In genomic region chr16:88701541-88702363, GRCh38 we compare ENCODE assay signal across 9 cellular contexts. TPM values are rescaled to one million over a fixed set of nuclear protein-coding genes. Genes with fewer than 3 reads are reported as not detected.
DNase-seq lines count a peak whose midpoint lies in the region; ATAC-seq and FAIRE-seq lines count a peak whose summit lies in the region.
"Had no signal": no experiment of that assay in that cellular context is flagged by ENCODE, and none has a peak within 500 bp of the region (broad histone marks: within the 10 kb centered on the region; RNA-seq: fewer than 3 reads in every experiment).

No MANE protein-coding gene starts in this region.

- ATAC-seq in effector memory CD8-positive, alpha-beta T cell (replicated peaks) = no peak
- no peak for ATAC-seq in GM18870 (IDR thresholded peaks at IDR 0.05; ENCODE audit: unreplicated experiment)

- FAIRE-seq in frontal cortex (lab: Jason Lieb, UNC) = no peak

- H3K27me3 Mint-ChIP-seq in IgD-negative memory B cell = no peaks in the 10 kb centered on the region
- no peaks in the 10 kb centered on the region for H3K27me3 Mint-ChIP-seq in effector memory CD8-positive, alpha-beta T cell

- DNase-seq in activated CD4-positive, alpha-beta T cell treated with anti-CD3 and anti-CD28 coated beads, Interleukin-2, amount 50 U/mL, for 48 hours = peak; percentile 17 to 40
- no peak for DNase-seq in effector memory CD8-positive, alpha-beta T cell
- DNase-seq in stimulated activated CD8-positive, alpha-beta memory T cell treated with anti-CD3 and anti-CD28 coated beads, Interleukin-4, amount 100 ng/mL, for 48 hours = peak; percentile 53
- DNase-seq in NOMO-1 treated with DMSO at 0.1 percent for 48 hours (lab: John Stamatoyannopoulos, UW; ENCODE audit: unreplicated experiment) (no peak), GDM1 (lab: John Stamatoyannopoulos, UW) (no peak), frontal cortex (ENCODE audit: low spot score in 2 of 2) (no peak)
- DNase-seq: NCI-H1417 treated with DMSO at 0.1 percent for 48 hours had no signal

- peak overlapping the region; percentile 87 to 94 (median 92) for H3K4me3 Mint-ChIP-seq in IgD-negative memory B cell
- H3K4me3 Mint-ChIP-seq in effector memory CD8-positive, alpha-beta T cell = peak overlapping the region; percentile 95 to 100

- peaks cover 43 to 46% (median 46%) of the 10 kb centered on the region in 3 donors for H3K4me1 Mint-ChIP-seq in IgD-negative memory B cell
- peaks cover 17 to 60% of the 10 kb centered on the region in 2 donors for H3K4me1 Mint-ChIP-seq in effector memory CD8-positive, alpha-beta T cell (ENCODE audit: low read depth in 2 of 2)

- H3K36me3 Mint-ChIP-seq in IgD-negative memory B cell = no peaks in the 10 kb centered on the region
- H3K36me3 Mint-ChIP-seq in effector memory CD8-positive, alpha-beta T cell (ENCODE audit: insufficient read depth) = peaks cover 94% of the 10 kb centered on the region

- no peaks in the 10 kb centered on the region for H3K9me3 Mint-ChIP-seq in IgD-negative memory B cell
- H3K9me3 Mint-ChIP-seq in effector memory CD8-positive, alpha-beta T cell = no peaks in the 10 kb centered on the region

- H3K27ac Mint-ChIP-seq in IgD-negative memory B cell = peak overlapping the region; percentile 85 to 96 (median 89)
- H3K27ac Mint-ChIP-seq in effector memory CD8-positive, alpha-beta T cell = peak overlapping the region; percentile 95 to 99

RNA-seq across cellular contexts. Expression of gene RNF166, which starts 4.5 kb away (rescaled TPM):
- 33.9 TPM for polyA plus RNA-seq in IgD-negative memory B cell
- 10.2 TPM for total RNA-seq in frontal cortex

RNA-seq across cellular contexts. Expression of gene CTU2, which starts 4.6 kb away (rescaled TPM):
- 12.1 TPM for polyA plus RNA-seq in IgD-negative memory B cell
- total RNA-seq in frontal cortex = 15.1 TPM

RNA-seq across cellular contexts. Expression of gene SNAI3, which starts 15.4 kb away (rescaled TPM):
- 12.3 TPM for polyA plus RNA-seq in IgD-negative memory B cell
- not detected for total RNA-seq in frontal cortex

RNA-seq across cellular contexts. Expression of gene MVD, which starts 38.9 kb away (rescaled TPM):
- polyA plus RNA-seq in IgD-negative memory B cell = 26.0 TPM
- 66.0 TPM for total RNA-seq in frontal cortex

RNA-seq across cellular contexts. Expression of gene CYBA, which starts 50.9 kb away (rescaled TPM):
- 1,890 TPM for polyA plus RNA-seq in IgD-negative memory B cell
- total RNA-seq in frontal cortex = 24.9 TPM

Comparison
In these comparisons a context has a peak if more than half of its experiments do, and no peak if none do; other contexts are left out.
1. DNase-seq: peak in activated CD4-positive, alpha-beta T cell treated with anti-CD3 and anti-CD28 coated beads, Interleukin-2, amount 50 U/mL, for 48 hours (2 of 2) and stimulated activated CD8-positive, alpha-beta memory T cell treated with anti-CD3 and anti-CD28 coated beads, Interleukin-4, amount 100 ng/mL, for 48 hours (single experiment); none in effector memory CD8-positive, alpha-beta T cell (0 of 3), NOMO-1 treated with DMSO at 0.1 percent for 48 hours (single experiment), GDM1 (single experiment) and frontal cortex (0 of 2).